In the genomic region with DNA sequence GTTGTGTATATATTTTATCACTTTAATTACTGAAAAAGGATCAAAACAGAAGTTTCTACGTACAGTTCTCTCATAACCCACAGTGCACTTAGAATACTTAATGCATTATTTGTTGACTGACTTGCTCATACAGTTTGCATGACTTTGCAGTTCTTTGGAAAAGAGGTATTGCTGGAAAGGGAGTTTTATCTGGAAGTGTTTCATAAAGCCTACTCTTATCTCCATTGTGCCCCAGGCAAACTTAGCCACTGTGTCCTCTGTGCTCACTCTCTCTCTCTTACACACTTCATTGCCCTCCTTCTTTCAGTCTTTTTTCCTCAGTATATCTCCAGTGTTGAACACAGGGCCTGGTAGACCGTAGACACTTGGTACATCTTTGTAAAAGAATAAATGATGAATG, we compare ENCODE assay signal across 1 cellular context.
TF ChIP-seq lines count a peak whose summit lies in the region.

No MANE protein-coding gene starts in this region.

TF ChIP-seq in K562, 482 proteins besides CTCF, POLR2A, EP300 and RAD21 (continued from another document and continues in another):
- TF ChIP-seq, protein P1, sequence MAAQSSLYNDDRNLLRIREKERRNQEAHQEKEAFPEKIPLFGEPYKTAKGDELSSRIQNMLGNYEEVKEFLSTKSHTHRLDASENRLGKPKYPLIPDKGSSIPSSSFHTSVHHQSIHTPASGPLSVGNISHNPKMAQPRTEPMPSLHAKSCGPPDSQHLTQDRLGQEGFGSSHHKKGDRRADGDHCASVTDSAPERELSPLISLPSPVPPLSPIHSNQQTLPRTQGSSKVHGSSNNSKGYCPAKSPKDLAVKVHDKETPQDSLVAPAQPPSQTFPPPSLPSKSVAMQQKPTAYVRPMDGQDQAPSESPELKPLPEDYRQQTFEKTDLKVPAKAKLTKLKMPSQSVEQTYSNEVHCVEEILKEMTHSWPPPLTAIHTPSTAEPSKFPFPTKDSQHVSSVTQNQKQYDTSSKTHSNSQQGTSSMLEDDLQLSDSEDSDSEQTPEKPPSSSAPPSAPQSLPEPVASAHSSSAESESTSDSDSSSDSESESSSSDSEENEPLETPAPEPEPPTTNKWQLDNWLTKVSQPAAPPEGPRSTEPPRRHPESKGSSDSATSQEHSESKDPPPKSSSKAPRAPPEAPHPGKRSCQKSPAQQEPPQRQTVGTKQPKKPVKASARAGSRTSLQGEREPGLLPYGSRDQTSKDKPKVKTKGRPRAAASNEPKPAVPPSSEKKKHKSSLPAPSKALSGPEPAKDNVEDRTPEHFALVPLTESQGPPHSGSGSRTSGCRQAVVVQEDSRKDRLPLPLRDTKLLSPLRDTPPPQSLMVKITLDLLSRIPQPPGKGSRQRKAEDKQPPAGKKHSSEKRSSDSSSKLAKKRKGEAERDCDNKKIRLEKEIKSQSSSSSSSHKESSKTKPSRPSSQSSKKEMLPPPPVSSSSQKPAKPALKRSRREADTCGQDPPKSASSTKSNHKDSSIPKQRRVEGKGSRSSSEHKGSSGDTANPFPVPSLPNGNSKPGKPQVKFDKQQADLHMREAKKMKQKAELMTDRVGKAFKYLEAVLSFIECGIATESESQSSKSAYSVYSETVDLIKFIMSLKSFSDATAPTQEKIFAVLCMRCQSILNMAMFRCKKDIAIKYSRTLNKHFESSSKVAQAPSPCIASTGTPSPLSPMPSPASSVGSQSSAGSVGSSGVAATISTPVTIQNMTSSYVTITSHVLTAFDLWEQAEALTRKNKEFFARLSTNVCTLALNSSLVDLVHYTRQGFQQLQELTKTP (IDR thresholded peaks at IDR 0.05; ENCODE audit: low read depth in 1 of 2, partially characterized antibody in 2 of 2): no peak
- TF ChIP-seq C11orf30 (IDR thresholded peaks at IDR 0.05; ENCODE audit: low read depth) (peak; percentile 87), MAFF (IDR thresholded peaks at IDR 0.05; ENCODE audit: low read length) (peak; percentile 73; the same call in 1 of the 2 replicates), ZBED1 (IDR thresholded peaks at IDR 0.05) (no peak), GATAD2A (IDR thresholded peaks at IDR 0.05) (0 out of 2 replicates have a peak, but pooled peaks have one; percentile 49), NBN (IDR thresholded peaks at IDR 0.05; ENCODE audit: low read depth) (no peak), ILK (tag; IDR thresholded peaks at IDR 0.05; ENCODE audit: borderline replicate concordance, low read depth) (no peak), LCOR (CRISPR knock-in tag; IDR thresholded peaks at IDR 0.05) (no peak), KLF10 (CRISPR knock-in tag; IDR thresholded peaks at IDR 0.05) (no peak), SOX6 (IDR thresholded peaks at IDR 0.05) (0 out of 2 replicates have a peak, but pooled peaks have one; percentile 49), EP400 (IDR thresholded peaks at IDR 0.05) (no peak), RBM22 (IDR thresholded peaks at IDR 0.05; ENCODE audit: low read depth, low read length, poor library complexity, severe bottlenecking) (no peak), DPF2 (IDR thresholded peaks at IDR 0.05) (peak; percentile 74), MYNN (IDR thresholded peaks at IDR 0.05) (0 out of 2 replicates have a peak, but pooled peaks have one; percentile 38), MYNN (CRISPR knock-in tag; IDR thresholded peaks at IDR 0.05) (no peak), ZNF316 (IDR thresholded peaks at IDR 0.05) (peak; percentile 92), BRCA1 (IDR thresholded peaks at IDR 0.05) (no peak), BRCA1 (CRISPR knock-in tag; IDR thresholded peaks at IDR 0.05) (no peak), MEF2A (IDR thresholded peaks at IDR 0.05; ENCODE audit: control insufficient read depth, low read depth, low read length) (no peak), ARHGAP35 (IDR thresholded peaks at IDR 0.05; ENCODE audit: partially characterized antibody) (no peak), ZNF24 (IDR thresholded peaks at IDR 0.05) (no peak), NFE2L1 (tag; IDR thresholded peaks at IDR 0.05; ENCODE audit: borderline replicate concordance, low read depth) (peak; percentile 41; the same call in 1 of the 2 replicates), ZNF165 (CRISPR knock-in tag; IDR thresholded peaks at IDR 0.05; ENCODE audit: borderline replicate concordance) (no peak), HDAC1 (IDR thresholded peaks at IDR 0.05) (peak in 1 of 2 experiments; percentile 41; a peak in 1 of 4 replicates), XRCC3 (IDR thresholded peaks at IDR 0.05) (no peak), CBFA2T3 (IDR thresholded peaks at IDR 0.05) (peak; percentile 46; the same call in 1 of the 2 replicates)
- TF ChIP-seq, protein P2, sequence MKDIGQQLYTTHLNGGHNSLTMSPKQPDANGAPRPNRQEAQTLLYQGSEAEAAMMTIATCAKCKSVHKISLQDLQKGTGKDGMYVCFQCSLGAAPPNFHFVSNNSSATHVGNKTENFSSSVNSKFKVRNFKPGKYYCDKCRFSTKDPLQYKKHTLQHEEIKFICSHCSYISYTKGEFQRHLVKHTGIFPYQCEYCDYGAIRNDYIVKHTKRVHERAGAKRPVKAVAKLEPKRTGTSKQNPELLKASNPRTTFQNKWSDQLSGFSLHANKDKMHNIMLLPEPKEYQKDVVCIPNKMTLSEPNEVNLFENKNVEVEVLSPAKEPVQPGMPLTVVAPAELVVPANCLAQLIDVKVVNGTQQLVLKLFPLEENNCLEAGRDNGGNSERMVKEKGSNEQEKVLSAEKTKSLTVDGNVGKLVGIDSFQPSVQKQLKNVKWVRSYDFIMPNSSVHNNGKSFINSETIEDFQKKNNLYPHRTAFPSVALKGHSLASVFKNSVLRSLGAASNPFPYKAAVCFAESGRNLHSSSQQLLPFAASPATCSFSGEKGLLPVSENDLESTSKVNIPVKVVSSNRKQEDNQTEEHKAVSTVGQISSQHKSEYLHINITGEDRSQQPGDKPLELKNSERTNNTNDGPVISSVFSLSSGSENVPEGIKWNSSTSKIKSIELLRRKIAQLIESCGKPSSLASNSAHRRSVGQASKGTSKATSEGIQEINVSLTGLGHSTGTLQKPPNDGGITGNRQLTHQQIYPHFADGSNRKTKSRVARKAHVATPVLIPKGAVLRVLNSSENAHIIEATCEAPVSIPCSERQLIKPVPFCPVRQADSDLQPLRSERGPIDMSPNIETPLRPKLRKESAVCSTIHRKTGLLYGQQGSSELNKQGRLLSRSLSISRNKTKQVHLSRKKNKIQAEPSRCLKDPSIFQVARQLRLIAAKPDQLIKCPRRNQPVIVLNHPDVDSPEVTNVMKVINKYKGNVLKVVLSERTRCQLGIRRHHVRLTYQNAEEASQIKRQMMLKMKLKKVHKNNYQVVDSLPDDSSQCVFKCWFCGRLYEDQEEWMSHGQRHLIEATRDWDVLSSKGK (CRISPR knock-in tag; IDR thresholded peaks at IDR 0.05): no peak
- TF ChIP-seq, protein P3, sequence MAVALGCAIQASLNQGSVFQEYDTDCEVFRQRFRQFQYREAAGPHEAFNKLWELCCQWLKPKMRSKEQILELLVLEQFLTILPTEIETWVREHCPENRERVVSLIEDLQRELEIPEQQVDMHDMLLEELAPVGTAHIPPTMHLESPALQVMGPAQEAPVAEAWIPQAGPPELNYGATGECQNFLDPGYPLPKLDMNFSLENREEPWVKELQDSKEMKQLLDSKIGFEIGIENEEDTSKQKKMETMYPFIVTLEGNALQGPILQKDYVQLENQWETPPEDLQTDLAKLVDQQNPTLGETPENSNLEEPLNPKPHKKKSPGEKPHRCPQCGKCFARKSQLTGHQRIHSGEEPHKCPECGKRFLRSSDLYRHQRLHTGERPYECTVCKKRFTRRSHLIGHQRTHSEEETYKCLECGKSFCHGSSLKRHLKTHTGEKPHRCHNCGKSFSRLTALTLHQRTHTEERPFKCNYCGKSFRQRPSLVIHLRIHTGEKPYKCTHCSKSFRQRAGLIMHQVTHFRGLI (CRISPR knock-in tag; IDR thresholded peaks at IDR 0.05): no peak
- TF ChIP-seq, protein P4, sequence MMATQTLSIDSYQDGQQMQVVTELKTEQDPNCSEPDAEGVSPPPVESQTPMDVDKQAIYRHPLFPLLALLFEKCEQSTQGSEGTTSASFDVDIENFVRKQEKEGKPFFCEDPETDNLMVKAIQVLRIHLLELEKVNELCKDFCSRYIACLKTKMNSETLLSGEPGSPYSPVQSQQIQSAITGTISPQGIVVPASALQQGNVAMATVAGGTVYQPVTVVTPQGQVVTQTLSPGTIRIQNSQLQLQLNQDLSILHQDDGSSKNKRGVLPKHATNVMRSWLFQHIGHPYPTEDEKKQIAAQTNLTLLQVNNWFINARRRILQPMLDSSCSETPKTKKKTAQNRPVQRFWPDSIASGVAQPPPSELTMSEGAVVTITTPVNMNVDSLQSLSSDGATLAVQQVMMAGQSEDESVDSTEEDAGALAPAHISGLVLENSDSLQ (IDR thresholded peaks at IDR 0.05): 0 out of 2 replicates have a peak, but pooled peaks have one; percentile 13
- TF ChIP-seq, protein P5, sequence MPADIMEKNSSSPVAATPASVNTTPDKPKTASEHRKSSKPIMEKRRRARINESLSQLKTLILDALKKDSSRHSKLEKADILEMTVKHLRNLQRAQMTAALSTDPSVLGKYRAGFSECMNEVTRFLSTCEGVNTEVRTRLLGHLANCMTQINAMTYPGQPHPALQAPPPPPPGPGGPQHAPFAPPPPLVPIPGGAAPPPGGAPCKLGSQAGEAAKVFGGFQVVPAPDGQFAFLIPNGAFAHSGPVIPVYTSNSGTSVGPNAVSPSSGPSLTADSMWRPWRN (IDR thresholded peaks at IDR 0.05; ENCODE audit: low read depth): no peak
- TF ChIP-seq, protein P6, sequence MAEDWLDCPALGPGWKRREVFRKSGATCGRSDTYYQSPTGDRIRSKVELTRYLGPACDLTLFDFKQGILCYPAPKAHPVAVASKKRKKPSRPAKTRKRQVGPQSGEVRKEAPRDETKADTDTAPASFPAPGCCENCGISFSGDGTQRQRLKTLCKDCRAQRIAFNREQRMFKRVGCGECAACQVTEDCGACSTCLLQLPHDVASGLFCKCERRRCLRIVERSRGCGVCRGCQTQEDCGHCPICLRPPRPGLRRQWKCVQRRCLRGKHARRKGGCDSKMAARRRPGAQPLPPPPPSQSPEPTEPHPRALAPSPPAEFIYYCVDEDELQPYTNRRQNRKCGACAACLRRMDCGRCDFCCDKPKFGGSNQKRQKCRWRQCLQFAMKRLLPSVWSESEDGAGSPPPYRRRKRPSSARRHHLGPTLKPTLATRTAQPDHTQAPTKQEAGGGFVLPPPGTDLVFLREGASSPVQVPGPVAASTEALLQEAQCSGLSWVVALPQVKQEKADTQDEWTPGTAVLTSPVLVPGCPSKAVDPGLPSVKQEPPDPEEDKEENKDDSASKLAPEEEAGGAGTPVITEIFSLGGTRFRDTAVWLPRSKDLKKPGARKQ (CRISPR knock-in tag; IDR thresholded peaks at IDR 0.05): no peak
- TF ChIP-seq, protein P7, sequence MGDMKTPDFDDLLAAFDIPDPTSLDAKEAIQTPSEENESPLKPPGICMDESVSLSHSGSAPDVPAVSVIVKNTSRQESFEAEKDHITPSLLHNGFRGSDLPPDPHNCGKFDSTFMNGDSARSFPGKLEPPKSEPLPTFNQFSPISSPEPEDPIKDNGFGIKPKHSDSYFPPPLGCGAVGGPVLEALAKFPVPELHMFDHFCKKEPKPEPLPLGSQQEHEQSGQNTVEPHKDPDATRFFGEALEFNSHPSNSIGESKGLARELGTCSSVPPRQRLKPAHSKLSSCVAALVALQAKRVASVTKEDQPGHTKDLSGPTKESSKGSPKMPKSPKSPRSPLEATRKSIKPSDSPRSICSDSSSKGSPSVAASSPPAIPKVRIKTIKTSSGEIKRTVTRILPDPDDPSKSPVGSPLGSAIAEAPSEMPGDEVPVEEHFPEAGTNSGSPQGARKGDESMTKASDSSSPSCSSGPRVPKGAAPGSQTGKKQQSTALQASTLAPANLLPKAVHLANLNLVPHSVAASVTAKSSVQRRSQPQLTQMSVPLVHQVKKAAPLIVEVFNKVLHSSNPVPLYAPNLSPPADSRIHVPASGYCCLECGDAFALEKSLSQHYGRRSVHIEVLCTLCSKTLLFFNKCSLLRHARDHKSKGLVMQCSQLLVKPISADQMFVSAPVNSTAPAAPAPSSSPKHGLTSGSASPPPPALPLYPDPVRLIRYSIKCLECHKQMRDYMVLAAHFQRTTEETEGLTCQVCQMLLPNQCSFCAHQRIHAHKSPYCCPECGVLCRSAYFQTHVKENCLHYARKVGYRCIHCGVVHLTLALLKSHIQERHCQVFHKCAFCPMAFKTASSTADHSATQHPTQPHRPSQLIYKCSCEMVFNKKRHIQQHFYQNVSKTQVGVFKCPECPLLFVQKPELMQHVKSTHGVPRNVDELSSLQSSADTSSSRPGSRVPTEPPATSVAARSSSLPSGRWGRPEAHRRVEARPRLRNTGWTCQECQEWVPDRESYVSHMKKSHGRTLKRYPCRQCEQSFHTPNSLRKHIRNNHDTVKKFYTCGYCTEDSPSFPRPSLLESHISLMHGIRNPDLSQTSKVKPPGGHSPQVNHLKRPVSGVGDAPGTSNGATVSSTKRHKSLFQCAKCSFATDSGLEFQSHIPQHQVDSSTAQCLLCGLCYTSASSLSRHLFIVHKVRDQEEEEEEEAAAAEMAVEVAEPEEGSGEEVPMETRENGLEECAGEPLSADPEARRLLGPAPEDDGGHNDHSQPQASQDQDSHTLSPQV (IDR thresholded peaks at IDR 0.05): peak; percentile 63; the same call in 1 of the 2 replicates
- TF ChIP-seq, protein P8, sequence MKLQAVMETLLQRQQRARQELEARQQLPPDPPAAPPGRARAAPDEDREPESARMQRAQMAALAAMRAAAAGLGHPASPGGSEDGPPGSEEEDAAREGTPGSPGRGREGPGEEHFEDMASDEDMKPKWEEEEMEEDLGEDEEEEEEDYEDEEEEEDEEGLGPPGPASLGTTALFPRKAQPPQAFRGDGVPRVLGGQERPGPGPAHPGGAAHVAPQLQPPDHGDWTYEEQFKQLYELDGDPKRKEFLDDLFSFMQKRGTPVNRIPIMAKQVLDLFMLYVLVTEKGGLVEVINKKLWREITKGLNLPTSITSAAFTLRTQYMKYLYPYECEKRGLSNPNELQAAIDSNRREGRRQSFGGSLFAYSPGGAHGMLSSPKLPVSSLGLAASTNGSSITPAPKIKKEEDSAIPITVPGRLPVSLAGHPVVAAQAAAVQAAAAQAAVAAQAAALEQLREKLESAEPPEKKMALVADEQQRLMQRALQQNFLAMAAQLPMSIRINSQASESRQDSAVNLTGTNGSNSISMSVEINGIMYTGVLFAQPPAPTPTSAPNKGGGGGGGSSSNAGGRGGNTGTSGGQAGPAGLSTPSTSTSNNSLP (IDR thresholded peaks at IDR 0.05; ENCODE audit: borderline replicate concordance, low read depth, low read length): 0 out of 2 replicates have a peak, but pooled peaks have one; percentile 12
- TF ChIP-seq, protein P9, sequence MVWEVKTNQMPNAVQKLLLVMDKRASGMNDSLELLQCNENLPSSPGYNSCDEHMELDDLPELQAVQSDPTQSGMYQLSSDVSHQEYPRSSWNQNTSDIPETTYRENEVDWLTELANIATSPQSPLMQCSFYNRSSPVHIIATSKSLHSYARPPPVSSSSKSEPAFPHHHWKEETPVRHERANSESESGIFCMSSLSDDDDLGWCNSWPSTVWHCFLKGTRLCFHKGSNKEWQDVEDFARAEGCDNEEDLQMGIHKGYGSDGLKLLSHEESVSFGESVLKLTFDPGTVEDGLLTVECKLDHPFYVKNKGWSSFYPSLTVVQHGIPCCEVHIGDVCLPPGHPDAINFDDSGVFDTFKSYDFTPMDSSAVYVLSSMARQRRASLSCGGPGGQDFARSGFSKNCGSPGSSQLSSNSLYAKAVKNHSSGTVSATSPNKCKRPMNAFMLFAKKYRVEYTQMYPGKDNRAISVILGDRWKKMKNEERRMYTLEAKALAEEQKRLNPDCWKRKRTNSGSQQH (CRISPR knock-in tag; IDR thresholded peaks at IDR 0.05): no peak
- TF ChIP-seq, protein P10, sequence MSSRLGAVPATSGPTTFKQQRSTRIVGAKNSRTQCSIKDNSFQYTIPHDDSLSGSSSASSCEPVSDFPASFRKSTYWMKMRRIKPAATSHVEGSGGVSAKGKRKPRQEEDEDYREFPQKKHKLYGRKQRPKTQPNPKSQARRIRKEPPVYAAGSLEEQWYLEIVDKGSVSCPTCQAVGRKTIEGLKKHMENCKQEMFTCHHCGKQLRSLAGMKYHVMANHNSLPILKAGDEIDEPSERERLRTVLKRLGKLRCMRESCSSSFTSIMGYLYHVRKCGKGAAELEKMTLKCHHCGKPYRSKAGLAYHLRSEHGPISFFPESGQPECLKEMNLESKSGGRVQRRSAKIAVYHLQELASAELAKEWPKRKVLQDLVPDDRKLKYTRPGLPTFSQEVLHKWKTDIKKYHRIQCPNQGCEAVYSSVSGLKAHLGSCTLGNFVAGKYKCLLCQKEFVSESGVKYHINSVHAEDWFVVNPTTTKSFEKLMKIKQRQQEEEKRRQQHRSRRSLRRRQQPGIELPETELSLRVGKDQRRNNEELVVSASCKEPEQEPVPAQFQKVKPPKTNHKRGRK (tag; IDR thresholded peaks at IDR 0.05): no peak
